8 cellular contexts compared by ENCODE assay signal in the genomic region with DNA sequence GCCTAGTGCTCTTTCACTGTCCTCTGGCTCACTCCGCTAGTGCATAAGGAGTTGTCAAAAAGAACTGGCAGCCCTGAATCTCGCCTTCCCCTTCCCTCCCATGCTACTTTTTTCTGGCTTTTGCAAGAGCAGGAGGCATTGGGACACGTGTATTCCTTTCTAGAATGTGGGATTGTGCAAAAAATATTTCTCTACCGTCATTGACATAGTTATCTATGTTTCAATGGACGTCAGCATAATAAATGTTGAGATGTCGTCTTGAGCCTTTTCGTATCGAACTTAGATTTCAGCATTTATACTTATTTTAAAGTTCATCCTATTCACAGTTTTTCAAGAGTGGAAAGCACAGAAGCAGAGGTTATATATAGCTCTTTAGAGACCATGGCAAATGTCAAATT. TPM values are rescaled to one million over a fixed set of nuclear protein-coding genes. Genes with fewer than 3 reads are reported as not detected.
DNase-seq lines count a peak whose midpoint lies in the region; ATAC-seq and TF ChIP-seq lines count a peak whose summit lies in the region.

No MANE protein-coding gene starts in this region.

- no peak overlapping the region for H3K4ac ChIP-seq in H9 (ENCODE audit: low read depth, low read length)

- no peak overlapping the region for H2AK5ac ChIP-seq in H9 (ENCODE audit: insufficient read length, low read length)

- no peaks in the 10 kb centered on the region for H3K9me3 Mint-ChIP-seq in H9
- no peaks in the 10 kb centered on the region for H3K9me3 Mint-ChIP-seq in activated CD4-positive, alpha-beta memory T cell treated with anti-CD3 and anti-CD28 coated beads, Interleukin-2, amount 10 ng/mL, durations not matched to agents 7 days and 5 days

- H4K20me1 ChIP-seq in H9 (ENCODE audit: control insufficient read depth, insufficient read depth, insufficient read length) (no peaks in the 10 kb centered on the region), hepatocyte (ENCODE audit: insufficient read depth, poor library complexity, severe bottlenecking) (peaks cover 22% of the 10 kb centered on the region)

- H3K36me3 ChIP-seq in hepatocyte (replicated peaks; ENCODE audit: insufficient read depth, low read depth) (peaks cover 4% of the 10 kb centered on the region), skeletal muscle tissue (ENCODE audit: control insufficient read depth in 3 of 3, insufficient read depth in 3 of 3, low read length in 3 of 3) (peaks cover 7 to 21% (median 17%) of the 10 kb centered on the region in 3 donors)

- CTCF ChIA-PET in activated CD4-positive, alpha-beta memory T cell treated with anti-CD3 and anti-CD28 coated beads, Interleukin-2, amount 10 ng/mL, durations not matched to agents 7 days and 5 days (lab: Charles Lee), result interaction anchor here (1.5 to 2.0 kb wide), 4 partner anchors 34 to 159 kb away, joined by 4 to 12 read pairs (median 8); partner anchors contain the start of gene CPED1

- ATAC-seq in HG02588 (IDR thresholded peaks at IDR 0.05; ENCODE audit: unreplicated experiment) (no peak), GM21717 (IDR thresholded peaks at IDR 0.05; ENCODE audit: unreplicated experiment) (no peak)

- peaks cover 4% of the 10 kb centered on the region for H3K23me2 ChIP-seq in H9 (ENCODE audit: insufficient read length, low read depth, low read length, poor library complexity, severe bottlenecking)

- H2BK12ac ChIP-seq in H9 (ENCODE audit: insufficient read length, low read depth, low read length), result no peak overlapping the region

- no peak overlapping the region for H2BK120ac ChIP-seq in H9 (ENCODE audit: low read depth, low read length, poor library complexity, severe bottlenecking)

- H3K27ac Mint-ChIP-seq in H9, result peak overlapping the region; percentile 74 to 99 (median 99); a peak in 4 of 7 replicates
- H3K27ac Mint-ChIP-seq in activated CD4-positive, alpha-beta memory T cell treated with anti-CD3 and anti-CD28 coated beads, Interleukin-2, amount 10 ng/mL, durations not matched to agents 7 days and 5 days, result peak overlapping the region; percentile 96

- H4K5ac ChIP-seq in H9 (ENCODE audit: insufficient read length, low read depth, low read length), result no peak overlapping the region

- H4K8ac ChIP-seq in H9 (replicated peaks; ENCODE audit: insufficient read length, low read depth, low read length), result no peak overlapping the region

- H3K14ac ChIP-seq in H9 (ENCODE audit: insufficient read depth, low read length), result no peak overlapping the region

- H3K36me3 Mint-ChIP-seq in H9 (ENCODE audit: insufficient read depth in 1 of 3, low read depth in 3 of 3), result peaks cover 10 to 33% (median 28%) of the 10 kb centered on the region in 3 experiments; a peak in 6 of 7 replicates
- peaks cover 30% of the 10 kb centered on the region for H3K36me3 Mint-ChIP-seq in activated CD4-positive, alpha-beta memory T cell treated with anti-CD3 and anti-CD28 coated beads, Interleukin-2, amount 10 ng/mL, durations not matched to agents 7 days and 5 days (ENCODE audit: low read depth)

- peaks cover 3% of the 10 kb centered on the region for H3K79me1 ChIP-seq in H9 (ENCODE audit: insufficient read depth, low read depth, low read length, poor library complexity, severe bottlenecking)

- H3K4me3 ChIP-seq in hepatocyte, result peak overlapping the region; percentile 15
- peak overlapping the region; percentile 96 to 100 (median 99) for H3K4me3 ChIP-seq in skeletal muscle tissue (ENCODE audit: low read length in 3 of 3)

- H3K23ac ChIP-seq in H9 (ENCODE audit: insufficient read length, low read depth, low read length), result no peak overlapping the region

- H3K79me2 ChIP-seq in H9 (ENCODE audit: insufficient read depth, low read length), result 0 out of 2 replicates have a peak, but pooled peaks cover 2% of the 10 kb centered on the region
- H3K79me2 ChIP-seq in hepatocyte, result peaks cover 32% of the 10 kb centered on the region

- DNase-seq in H9 (no peak), hepatocyte (ENCODE audit: low spot score) (no peak), H4 (ENCODE audit: low spot score) (no peak), NCI-H345 treated with DMSO at 0.1 percent for 48 hours (lab: John Stamatoyannopoulos, UW; ENCODE audit: unreplicated experiment) (no peak)
- no peak for DNase-seq in activated CD4-positive, alpha-beta memory T cell treated with anti-CD3 and anti-CD28 coated beads, Interleukin-2, amount 10 ng/mL, durations not matched to agents 7 days and 5 days

- no peak overlapping the region for H2BK15ac ChIP-seq in H9 (ENCODE audit: low read depth, low read length)

- H3K4me1 Mint-ChIP-seq in H9, result peaks cover 12% of the 10 kb centered on the region in 2 experiments
- peaks cover 40% of the 10 kb centered on the region for H3K4me1 Mint-ChIP-seq in activated CD4-positive, alpha-beta memory T cell treated with anti-CD3 and anti-CD28 coated beads, Interleukin-2, amount 10 ng/mL, durations not matched to agents 7 days and 5 days

- POLR2A ChIA-PET in activated CD4-positive, alpha-beta memory T cell treated with anti-CD3 and anti-CD28 coated beads, Interleukin-2, amount 10 ng/mL, durations not matched to agents 7 days and 5 days (lab: Charles Lee), result interaction anchor here (0.6 to 2.1 kb wide), 15 partner anchors 7 to 579 kb away, joined by 3 to 11 read pairs (median 4); no protein-coding TSS in a partner anchor

- H3T11ph ChIP-seq in H9 (ENCODE audit: low read length), result no peak overlapping the region

- no peak overlapping the region for H3K56ac ChIP-seq in H9 (ENCODE audit: insufficient read length, low read depth, low read length)

- no peaks in the 10 kb centered on the region for H3K9me2 ChIP-seq in hepatocyte (replicated peaks; ENCODE audit: insufficient read depth)

- no peaks in the 10 kb centered on the region for H3K27me3 Mint-ChIP-seq in H9 (ENCODE audit: low read depth)
- H3K27me3 Mint-ChIP-seq in activated CD4-positive, alpha-beta memory T cell treated with anti-CD3 and anti-CD28 coated beads, Interleukin-2, amount 10 ng/mL, durations not matched to agents 7 days and 5 days, result peaks cover 1% of the 10 kb centered on the region

- no peaks in the 10 kb centered on the region; the same call in 1 of the 2 replicates for H3K4me1 ChIP-seq in H9 (ENCODE audit: insufficient read depth, low read length)
- H3K4me1 ChIP-seq in hepatocyte (ENCODE audit: insufficient read depth), result peaks cover 13% of the 10 kb centered on the region
- H3K4me1 ChIP-seq in skeletal muscle tissue (ENCODE audit: control insufficient read depth in 3 of 3, insufficient read depth in 3 of 3, low read length in 3 of 3), result peaks cover 6 to 15% (median 11%) of the 10 kb centered on the region in 3 donors

- H3K4me2 ChIP-seq in H9 (ENCODE audit: insufficient read depth, insufficient read length, low read length) (peak overlapping the region; percentile 83), hepatocyte (peak overlapping the region; percentile 84)

- H2BK20ac ChIP-seq in H9 (ENCODE audit: low read depth, low read length, poor library complexity, severe bottlenecking), result no peak overlapping the region

- H3K9ac ChIP-seq in H9 (ENCODE audit: extremely low read depth, insufficient read length, low read length) (peak overlapping the region; percentile 12), skeletal muscle tissue (ENCODE audit: low read depth in 1 of 3, low read length in 3 of 3) (peak overlapping the region; percentile 76 to 91 (median 89))

- no peak overlapping the region for H4K91ac ChIP-seq in H9 (ENCODE audit: insufficient read length, low read depth, low read length)

- H2BK5ac ChIP-seq in H9 (ENCODE audit: insufficient read length, low read length), result no peak overlapping the region

- H2AFZ ChIP-seq in H9 (ENCODE audit: low read length), result no peak overlapping the region
- H2AFZ ChIP-seq in hepatocyte, result no peak overlapping the region

- no CpG with 5 or more reads among the region's 8 CpGs for WGBS in H9 (ENCODE audit: extremely low coverage, insufficient read length, low lambda C conversion rate)
- WGBS in hepatocyte (ENCODE audit: low lambda C conversion rate, missing lambda C conversion rate), result 30% methylated on average over 8 of the region's 8 CpGs

- TF ChIP-seq CTCF in H9 (conservative IDR thresholded peaks at IDR 0.05) (no peak), hepatocyte (IDR thresholded peaks at IDR 0.05; ENCODE audit: poor library complexity) (no peak)

- H3K9me3 ChIP-seq in H9 (ENCODE audit: control insufficient read depth, low read depth, low read length), result no peaks in the 10 kb centered on the region
- no peaks in the 10 kb centered on the region for H3K9me3 ChIP-seq in hepatocyte (ENCODE audit: low read depth)
- H3K9me3 ChIP-seq in skeletal muscle tissue (ENCODE audit: control insufficient read depth in 3 of 3, low read length in 3 of 3), result no peaks in the 10 kb centered on the region

- H3K27ac ChIP-seq in H9 (ENCODE audit: insufficient read length, low read depth, low read length), result no peak overlapping the region
- H3K27ac ChIP-seq in hepatocyte, result peak overlapping the region; percentile 98
- peak overlapping the region; percentile 98 for H3K27ac ChIP-seq in skeletal muscle tissue (ENCODE audit: low read depth, low read length)

- H3K27me3 ChIP-seq in H9 (ENCODE audit: insufficient read depth, low read length), result no peaks in the 10 kb centered on the region
- H3K27me3 ChIP-seq in hepatocyte, result no peaks in the 10 kb centered on the region
- no peaks in the 10 kb centered on the region for H3K27me3 ChIP-seq in skeletal muscle tissue (ENCODE audit: control insufficient read depth in 3 of 3, insufficient read depth in 3 of 3, low read length in 3 of 3)

- peak overlapping the region; percentile 81 to 87 for H3K4me3 Mint-ChIP-seq in H9
- H3K4me3 Mint-ChIP-seq in activated CD4-positive, alpha-beta memory T cell treated with anti-CD3 and anti-CD28 coated beads, Interleukin-2, amount 10 ng/mL, durations not matched to agents 7 days and 5 days, result peak overlapping the region; percentile 97

- no peak overlapping the region for H3K18ac ChIP-seq in H9 (ENCODE audit: insufficient read length, low read depth, low read length)

RNA-seq across cellular contexts. Expression of gene ING3, which starts 0.7 kb away (rescaled TPM):
- total RNA-seq in H9 (2021) (22.7 and 23.1 TPM in 2 replicates), hepatocyte (21.0 and 29.6 TPM in 2 replicates), skeletal muscle tissue (11.5 TPM)
- total RNA-seq in activated CD4-positive, alpha-beta memory T cell treated with anti-CD3 and anti-CD28 coated beads, Interleukin-2, amount 10 ng/mL, durations not matched to agents 7 days and 5 days, result 10 to 100 TPM; 22.2 to 26.5 TPM
- 14.1 and 17.6 TPM in 2 replicates for polyA plus RNA-seq in hepatocyte
- 23.9 and 33.0 TPM in 2 replicates for total RNA-seq in H4 (2014; rRNA removed; shearing (Covaris generic))

RNA-seq across cellular contexts. Expression of gene CPED1, which starts 37.2 kb away (rescaled TPM):
- 0.13 and 0.15 TPM in 2 replicates for total RNA-seq in H9 (2021)
- total RNA-seq in activated CD4-positive, alpha-beta memory T cell treated with anti-CD3 and anti-CD28 coated beads, Interleukin-2, amount 10 ng/mL, durations not matched to agents 7 days and 5 days, result not detected
- 29.4 and 30.5 TPM in 2 replicates for total RNA-seq in hepatocyte
- 8.1 and 10.1 TPM in 2 replicates for polyA plus RNA-seq in hepatocyte
- total RNA-seq in skeletal muscle tissue, result 14.6 TPM
- total RNA-seq in H4 (2014; rRNA removed; shearing (Covaris generic)), result 23.8 and 26.5 TPM in 2 replicates

Comparison
In these comparisons a context has a peak if more than half of its experiments do, and no peak if none do; other contexts are left out.
1. RNA of gene CPED1, which starts 37.2 kb away (total RNA-seq): 29.4 to 30.5 TPM in hepatocyte, 23.8 to 26.5 TPM in H4 and 14.6 TPM in skeletal muscle tissue (single experiment); 0.13 to 0.15 TPM in H9 and not detected in activated CD4-positive, alpha-beta memory T cell treated with anti-CD3 and anti-CD28 coated beads, Interleukin-2, amount 10 ng/mL, durations not matched to agents 7 days and 5 days; every median in the first group is over 10 times any median in the second.